Comparison of ENCODE assay signal across 16 cellular contexts in the genomic region with DNA sequence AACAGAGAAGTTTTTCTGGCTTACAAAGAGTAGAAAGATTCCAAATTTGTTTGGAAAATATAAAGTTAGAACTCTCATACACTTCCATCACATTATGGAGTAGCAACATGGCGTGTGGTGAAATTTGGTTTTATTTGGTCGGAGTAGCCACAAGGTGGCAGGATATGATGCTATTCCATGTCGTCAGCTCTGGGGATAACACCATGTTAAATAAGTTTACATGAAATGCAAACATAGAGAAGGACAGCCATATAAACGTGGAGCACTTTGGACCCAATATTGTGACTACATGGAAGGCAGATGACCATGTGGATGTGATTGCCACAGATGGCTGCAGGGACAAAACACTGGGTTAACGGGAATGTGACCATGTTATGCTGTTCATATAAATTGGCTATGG. TPM values are rescaled to one million over a fixed set of nuclear protein-coding genes. Genes with fewer than 3 reads are reported as not detected.
DNase-seq lines count a peak whose midpoint lies in the region; ATAC-seq and TF ChIP-seq lines count a peak whose summit lies in the region.
"Had no signal": no experiment of that assay in that cellular context is flagged by ENCODE, and none has a peak within 500 bp of the region (broad histone marks: within the 10 kb centered on the region; RNA-seq: fewer than 3 reads in every experiment).

No MANE protein-coding gene starts in this region.

- ATAC-seq in GM23338, result peak; percentile 52; the same call in 2 of the 3 replicates
- no peak for ATAC-seq in HG02884 (IDR thresholded peaks at IDR 0.05; ENCODE audit: unreplicated experiment)
- ATAC-seq: T-helper 17 cell had no signal

- TF ChIP-seq CTCF in GM23338 (conservative IDR thresholded peaks at IDR 0.05; ENCODE audit: low read depth in 2 of 2) (peak; percentile 70), hepatocyte (IDR thresholded peaks at IDR 0.05; ENCODE audit: poor library complexity) (peak; percentile 18)

- H3K4me2 ChIP-seq in GM23338, result no peak overlapping the region
- no peak overlapping the region for H3K4me2 ChIP-seq in hepatocyte
- H3K4me2 ChIP-seq: BLaER1 had no signal

- H3K79me2 ChIP-seq in GM23338 (replicated peaks; ENCODE audit: insufficient read depth) (no peaks in the 10 kb centered on the region), hepatocyte (no peaks in the 10 kb centered on the region)

- H3K9me3 Mint-ChIP-seq in GM23338, result peaks cover 5% of the 10 kb centered on the region; the same call in 2 of the 3 replicates
- peaks cover 33% of the 10 kb centered on the region for H3K9me3 Mint-ChIP-seq in T-helper 2 cell treated with Interferon-gamma antibody and Interleukin-4, amounts not matched to agents 5 μg/mL and 100 μg/mL, for 36 hours

- H3K4me1 ChIP-seq in GM23338 (ENCODE audit: insufficient read depth) (no peaks in the 10 kb centered on the region), NT2/D1 (ENCODE audit: insufficient read depth, insufficient read length) (no peaks in the 10 kb centered on the region), hepatocyte (ENCODE audit: insufficient read depth) (no peaks in the 10 kb centered on the region)
- H3K4me1 ChIP-seq: BLaER1, vagina had no signal

- no peaks in the 10 kb centered on the region for H3K4me1 Mint-ChIP-seq in GM23338
- no peaks in the 10 kb centered on the region for H3K4me1 Mint-ChIP-seq in T-helper 2 cell treated with Interferon-gamma antibody and Interleukin-4, amounts not matched to agents 5 μg/mL and 100 μg/mL, for 36 hours (ENCODE audit: low read depth)
- H3K4me1 Mint-ChIP-seq: activated CD4-positive, alpha-beta T cell treated with anti-CD3 and anti-CD28 coated beads, Interleukin-2, amount 10 ng/mL, durations not matched to agents 24 days and 14 days; T-helper 17 cell had no signal

- H3K27ac Mint-ChIP-seq in GM23338, result no peak overlapping the region
- no peak overlapping the region for H3K27ac Mint-ChIP-seq in T-helper 2 cell treated with Interferon-gamma antibody and Interleukin-4, amounts not matched to agents 5 μg/mL and 100 μg/mL, for 36 hours
- H3K27ac Mint-ChIP-seq: activated CD4-positive, alpha-beta T cell treated with anti-CD3 and anti-CD28 coated beads, Interleukin-2, amount 10 ng/mL, durations not matched to agents 24 days and 14 days; T-helper 17 cell had no signal

- no peaks in the 10 kb centered on the region; the same call in 1 of the 3 replicates for H3K36me3 Mint-ChIP-seq in GM23338 (ENCODE audit: low read depth)
- no peaks in the 10 kb centered on the region for H3K36me3 Mint-ChIP-seq in T-helper 2 cell treated with Interferon-gamma antibody and Interleukin-4, amounts not matched to agents 5 μg/mL and 100 μg/mL, for 36 hours (ENCODE audit: low read depth)

- H3K9ac ChIP-seq in NT2/D1 (ENCODE audit: insufficient read length, low read depth), result no peak overlapping the region
- H3K9ac ChIP-seq: BLaER1 had no signal

- no peak overlapping the region for H3K4me3 ChIP-seq in GM23338
- H3K4me3 ChIP-seq in NT2/D1 (ENCODE audit: insufficient read length, low read depth), result no peak overlapping the region
- no peak overlapping the region for H3K4me3 ChIP-seq in hepatocyte
- H3K4me3 ChIP-seq: BLaER1, vagina had no signal

- no peak overlapping the region for H3K27ac ChIP-seq in GM23338 (ENCODE audit: low read depth)
- H3K27ac ChIP-seq in hepatocyte, result no peak overlapping the region
- H3K27ac ChIP-seq: BLaER1, neutrophil, vagina had no signal

- WGBS in hepatocyte (ENCODE audit: low lambda C conversion rate, missing lambda C conversion rate), result 64% methylated on average over 5 of the region's 5 CpGs

- H3K27me3 ChIP-seq in GM23338 (ENCODE audit: insufficient read depth) (no peaks in the 10 kb centered on the region), NT2/D1 (ENCODE audit: insufficient read depth, insufficient read length) (no peaks in the 10 kb centered on the region), hepatocyte (no peaks in the 10 kb centered on the region)
- H3K27me3 ChIP-seq: BLaER1, neutrophil, vagina had no signal

- no peaks in the 10 kb centered on the region for H3F3A ChIP-seq in GM23338 (replicated peaks; ENCODE audit: low read depth)

- H4K20me1 ChIP-seq in GM23338 (replicated peaks; ENCODE audit: insufficient read depth) (no peaks in the 10 kb centered on the region), hepatocyte (ENCODE audit: insufficient read depth, poor library complexity, severe bottlenecking) (no peaks in the 10 kb centered on the region)
- H4K20me1 ChIP-seq: BLaER1 had no signal

- H3K4me3 Mint-ChIP-seq in GM23338, result no peak overlapping the region
- H3K4me3 Mint-ChIP-seq in T-helper 2 cell treated with Interferon-gamma antibody and Interleukin-4, amounts not matched to agents 5 μg/mL and 100 μg/mL, for 36 hours, result no peak overlapping the region
- H3K4me3 Mint-ChIP-seq: activated CD4-positive, alpha-beta T cell treated with anti-CD3 and anti-CD28 coated beads, Interleukin-2, amount 10 ng/mL, durations not matched to agents 24 days and 14 days; T-helper 17 cell had no signal

- peak; percentile 12 for DNase-seq in COLO829 (ENCODE audit: low spot score)
- DNase-seq in GM23338 (ENCODE audit: low spot score), result peak; percentile 61
- DNase-seq in NT2/D1 (ENCODE audit: low read depth, low spot score), result peak; percentile 6
- peak; percentile 14 for DNase-seq in hepatocyte (ENCODE audit: low spot score)
- no peak for DNase-seq in NCI-H2196 (lab: John Stamatoyannopoulos, UW; ENCODE audit: unreplicated experiment)
- no peak for DNase-seq in activated T-cell treated with anti-CD3 and anti-CD28 coated beads, Interleukin-2, amount 50 U/mL, for 48 hours
- DNase-seq in T-helper 2 cell treated with Interferon-gamma antibody and Interleukin-4, amounts not matched to agents 5 μg/mL and 100 μg/mL, for 36 hours (ENCODE audit: low spot score), result no peak
- DNase-seq: activated CD4-positive, alpha-beta T cell treated with anti-CD3 and anti-CD28 coated beads, Interleukin-2, amount 10 ng/mL, durations not matched to agents 24 days and 14 days; amygdala; stimulated activated naive CD4-positive, alpha-beta T cell treated with Interleukin-2 at 50 U/mL for 16 hours; T-helper 17 cell had no signal

- H3K27me3 Mint-ChIP-seq in GM23338 (ENCODE audit: insufficient read depth, low read depth, poor library complexity), result no peaks in the 10 kb centered on the region
- H3K27me3 Mint-ChIP-seq in T-helper 2 cell treated with Interferon-gamma antibody and Interleukin-4, amounts not matched to agents 5 μg/mL and 100 μg/mL, for 36 hours (ENCODE audit: low read depth), result no peaks in the 10 kb centered on the region
- H3K27me3 Mint-ChIP-seq: activated CD4-positive, alpha-beta T cell treated with anti-CD3 and anti-CD28 coated beads, Interleukin-2, amount 10 ng/mL, durations not matched to agents 24 days and 14 days; T-helper 17 cell had no signal

- 0 out of 2 replicates have a peak, but pooled peaks cover 10% of the 10 kb centered on the region for H3K9me2 ChIP-seq in GM23338 (ENCODE audit: insufficient read depth)
- no peaks in the 10 kb centered on the region for H3K9me2 ChIP-seq in hepatocyte (replicated peaks; ENCODE audit: insufficient read depth)

- H3K9me3 ChIP-seq in NT2/D1 (ENCODE audit: insufficient read depth, low read length), result no peaks in the 10 kb centered on the region
- H3K9me3 ChIP-seq in hepatocyte (ENCODE audit: low read depth), result no peaks in the 10 kb centered on the region
- H3K9me3 ChIP-seq: BLaER1, neutrophil, vagina had no signal

- peak overlapping the region; percentile 2; the same call in 1 of the 2 replicates for H2AFZ ChIP-seq in GM23338
- no peak overlapping the region for H2AFZ ChIP-seq in hepatocyte

- H3K36me3 ChIP-seq in GM23338 (ENCODE audit: insufficient read depth) (no peaks in the 10 kb centered on the region), NT2/D1 (ENCODE audit: insufficient read depth, insufficient read length, low read length) (no peaks in the 10 kb centered on the region), hepatocyte (replicated peaks; ENCODE audit: insufficient read depth, low read depth) (no peaks in the 10 kb centered on the region)
- H3K36me3 ChIP-seq: BLaER1, neutrophil, vagina had no signal

TF ChIP-seq in GM23338, 12 proteins besides CTCF, POLR2A, EP300 and RAD21:
- TF ChIP-seq POLR2AphosphoS5 (IDR thresholded peaks at IDR 0.05; ENCODE audit: low read depth) (no peak), STAT1 (IDR thresholded peaks at IDR 0.05; ENCODE audit: unreplicated experiment) (no peak), CREB1 (CRISPR knock-in tag; IDR thresholded peaks at IDR 0.05; ENCODE audit: low read depth) (no peak), EZH2 (IDR thresholded peaks at IDR 0.05; ENCODE audit: low read depth, unreplicated experiment) (no peak)

RNA-seq across cellular contexts. Expression of a gene that starts 21.1 kb away (rescaled TPM):
- not detected in 2 replicates for total RNA-seq in GM23338 (2014; rRNA removed; shearing (Covaris generic))
- polyA plus RNA-seq in GM23338 (2016; fragmentation: Nextera tagmentation; extraction: Ambion mirVana), result not detected in 2 replicates
- not detected in 2 replicates for total RNA-seq in hepatocyte
- polyA plus RNA-seq in hepatocyte, result not detected in 2 replicates
- total RNA-seq: activated CD4-positive, alpha-beta T cell treated with anti-CD3 and anti-CD28 coated beads, Interleukin-2, amount 10 ng/mL, durations not matched to agents 24 days and 14 days; fibroblast of lung; T-helper 17 cell; vagina had no signal
- polyA plus RNA-seq: fibroblast of lung had no signal

RNA-seq across cellular contexts. Expression of a gene that starts 30.8 kb away (rescaled TPM):
- not detected in 2 replicates for total RNA-seq in GM23338 (2014; rRNA removed; shearing (Covaris generic))
- polyA plus RNA-seq in GM23338 (2016; fragmentation: Nextera tagmentation; extraction: Ambion mirVana) (not detected in 2 replicates), hepatocyte (not detected in 2 replicates)
- total RNA-seq in hepatocyte, result not detected in 2 replicates
- total RNA-seq: activated CD4-positive, alpha-beta T cell treated with anti-CD3 and anti-CD28 coated beads, Interleukin-2, amount 10 ng/mL, durations not matched to agents 24 days and 14 days; fibroblast of lung; T-helper 17 cell; vagina had no signal
- polyA plus RNA-seq: fibroblast of lung had no signal

RNA-seq across cellular contexts. Expression of a gene that starts 48.8 kb away (rescaled TPM):
- total RNA-seq in GM23338 (2014; rRNA removed; shearing (Covaris generic)), result not detected in 2 replicates
- polyA plus RNA-seq in GM23338 (2016; fragmentation: Nextera tagmentation; extraction: Ambion mirVana) (not detected in 2 replicates), hepatocyte (not detected in 2 replicates)
- total RNA-seq in hepatocyte, result not detected in 2 replicates
- total RNA-seq: activated CD4-positive, alpha-beta T cell treated with anti-CD3 and anti-CD28 coated beads, Interleukin-2, amount 10 ng/mL, durations not matched to agents 24 days and 14 days; fibroblast of lung; T-helper 17 cell; vagina had no signal
- polyA plus RNA-seq: fibroblast of lung had no signal

RNA-seq across cellular contexts. Expression of a gene that starts 55.6 kb away (rescaled TPM):
- not detected in 2 replicates for total RNA-seq in GM23338 (2014; rRNA removed; shearing (Covaris generic))
- polyA plus RNA-seq in GM23338 (2016; fragmentation: Nextera tagmentation; extraction: Ambion mirVana) (not detected in 2 replicates), hepatocyte (not detected in 2 replicates)
- total RNA-seq in hepatocyte, result not detected in 2 replicates
- total RNA-seq: activated CD4-positive, alpha-beta T cell treated with anti-CD3 and anti-CD28 coated beads, Interleukin-2, amount 10 ng/mL, durations not matched to agents 24 days and 14 days; fibroblast of lung; T-helper 17 cell; vagina had no signal
- polyA plus RNA-seq: fibroblast of lung had no signal

Comparison
In these comparisons a context has a peak if more than half of its experiments do, and no peak if none do; other contexts are left out.
1. DNase-seq: peak in COLO829 (single experiment), GM23338 (single experiment), NT2/D1 (single experiment) and hepatocyte (single experiment); none in NCI-H2196 (single experiment), activated T-cell treated with anti-CD3 and anti-CD28 coated beads, Interleukin-2, amount 50 U/mL, for 48 hours (0 of 2) and T-helper 2 cell treated with Interferon-gamma antibody and Interleukin-4, amounts not matched to agents 5 μg/mL and 100 μg/mL, for 36 hours (single experiment).